Comparison of ENCODE assay signal across 2 cellular contexts in genomic region chr2:20143263-20143662, GRCh38.
TF ChIP-seq lines count a peak whose summit lies in the region.

No MANE protein-coding gene starts in this region.

TF ChIP-seq in SK-N-SH treated with all-trans-retinoic acid at 6 μM for 48 hours, 23 proteins besides CTCF, POLR2A, EP300 and RAD21 (continued from another document):
- peak; percentile 10; the same call in 1 of the 2 replicates for TF ChIP-seq CREB5 (CRISPR knock-in tag; IDR thresholded peaks at IDR 0.05; ENCODE audit: low read depth)
- no peak for TF ChIP-seq BACH2 (CRISPR knock-in tag; IDR thresholded peaks at IDR 0.05; ENCODE audit: borderline replicate concordance)

TF ChIP-seq in SK-N-SH, 30 proteins besides CTCF, POLR2A, EP300 and RAD21 (continued from another document):
- no peak for TF ChIP-seq ELF1 (IDR thresholded peaks at IDR 0.05)
- no peak for TF ChIP-seq TCF12 (IDR thresholded peaks at IDR 0.05)
